Comparison of ENCODE assay signal across 8 cellular contexts in genomic region chr1:41365772-41366427, GRCh38. TPM values are rescaled to one million over a fixed set of nuclear protein-coding genes. Genes with fewer than 3 reads are reported as not detected.
DNase-seq lines count a peak whose midpoint lies in the region; ATAC-seq, FAIRE-seq and TF ChIP-seq lines count a peak whose summit lies in the region.

No MANE protein-coding gene starts in this region.

- TF ChIP-seq CTCF in D721Med (IDR thresholded peaks at IDR 0.05; ENCODE audit: insufficient read depth, missing control alignments), result no peak
- TF ChIP-seq CTCF in Loucy (conservative IDR thresholded peaks at IDR 0.05; ENCODE audit: low read length), result no peak

- H3K4me3 Mint-ChIP-seq in activated T-cell treated with anti-CD3 and anti-CD28 coated beads, Interleukin-2, amount 50 U/mL, for 72 hours, result peak overlapping the region; percentile 25 to 33
- no peak overlapping the region for H3K4me3 Mint-ChIP-seq in memory B cell

- no peak overlapping the region for H3K27ac Mint-ChIP-seq in activated T-cell treated with anti-CD3 and anti-CD28 coated beads, Interleukin-2, amount 50 U/mL, for 72 hours
- no peak overlapping the region for H3K27ac Mint-ChIP-seq in memory B cell

- 2% methylated on average over 5 to 20 of the region's 20 CpGs for WGBS in aorta, 2 donors

- H3K4me1 ChIP-seq in Loucy (ENCODE audit: insufficient read depth, low read length, poor library complexity, severe bottlenecking), result peaks cover 75% of the 10 kb centered on the region
- H3K4me1 ChIP-seq in aorta (ENCODE audit: control insufficient read depth in 1 of 2, insufficient read depth in 2 of 2, low read length in 2 of 2), result no peaks in the 10 kb centered on the region

- peak overlapping the region in 1 of 2 donors; percentile 1 for H3K27ac ChIP-seq in aorta (ENCODE audit: low read depth in 1 of 2, low read length in 2 of 2)

- peak overlapping the region; percentile 98 for H3K9ac ChIP-seq in Loucy (ENCODE audit: low read depth, low read length, poor library complexity, severe bottlenecking)

- H3K27me3 ChIP-seq in Loucy (ENCODE audit: insufficient read depth, low read length, poor library complexity, severe bottlenecking) (no peaks in the 10 kb centered on the region), aorta (ENCODE audit: control insufficient read depth in 1 of 2, insufficient read depth in 2 of 2, low read length in 1 of 2) (no peaks in the 10 kb centered on the region)

- H3K9me2 ChIP-seq in Loucy (replicated peaks; ENCODE audit: low read depth, low read length), result no peaks in the 10 kb centered on the region

- no peaks in the 10 kb centered on the region for H3K36me3 ChIP-seq in Loucy (ENCODE audit: insufficient read depth, low read length)
- H3K36me3 ChIP-seq in aorta (ENCODE audit: control insufficient read depth in 1 of 2, insufficient read depth in 2 of 2, low read length in 1 of 2), result no peaks in the 10 kb centered on the region

- intact Hi-C loops in aorta (cut with DNase I), result no loop called here

- H3K4me1 Mint-ChIP-seq in activated T-cell treated with anti-CD3 and anti-CD28 coated beads, Interleukin-2, amount 50 U/mL, for 72 hours (ENCODE audit: low read depth), result peaks cover 24% of the 10 kb centered on the region
- H3K4me1 Mint-ChIP-seq in memory B cell, result peaks cover 5% of the 10 kb centered on the region

- ATAC-seq in activated T-cell treated with anti-CD3 and anti-CD28 coated beads, Interleukin-2, amount 50 U/mL, for 72 hours (replicated peaks in 1 of 2), result peak; percentile 2
- ATAC-seq in memory B cell (ENCODE audit: low read depth) (peak; percentile 11), aorta (ENCODE audit: low FRiP score) (peak; percentile 4), HG03571 (IDR thresholded peaks at IDR 0.05; ENCODE audit: unreplicated experiment) (no peak)

- peaks cover 10% of the 10 kb centered on the region for H4K20me1 ChIP-seq in Loucy (ENCODE audit: insufficient read depth, low read length, poor library complexity, severe bottlenecking)

- peak overlapping the region; percentile 85 for H3K4me2 ChIP-seq in Loucy (ENCODE audit: low read depth, low read length, poor library complexity, severe bottlenecking)

- DNase-seq in D721Med (ENCODE audit: insufficient read length, low spot score) (peak; percentile 21), memory B cell (ENCODE audit: low spot score in 2 of 2) (no peak), aorta (peak in 1 of 2 donors; percentile 62), DMS114 treated with DMSO at 0.1 percent for 48 hours (lab: John Stamatoyannopoulos, UW; ENCODE audit: unreplicated experiment) (no peak), G401 (ENCODE audit: low spot score) (no peak)
- peak; percentile 15 to 27 for DNase-seq in activated T-cell treated with anti-CD3 and anti-CD28 coated beads, Interleukin-2, amount 50 U/mL, for 72 hours

- H3K9me3 Mint-ChIP-seq in activated T-cell treated with anti-CD3 and anti-CD28 coated beads, Interleukin-2, amount 50 U/mL, for 72 hours, result no peaks in the 10 kb centered on the region
- H3K9me3 Mint-ChIP-seq in memory B cell, result no peaks in the 10 kb centered on the region

- H2AFZ ChIP-seq in Loucy (ENCODE audit: low read length), result peak overlapping the region; percentile 73

- FAIRE-seq in D721Med (lab: Jason Lieb, UNC), result no peak

- H3F3A ChIP-seq in Loucy (ENCODE audit: low read depth), result peaks cover 6% of the 10 kb centered on the region

- H3K4me3 ChIP-seq in Loucy (ENCODE audit: low read length, poor library complexity, severe bottlenecking), result peak overlapping the region; percentile 88
- H3K4me3 ChIP-seq in aorta (ENCODE audit: low read length in 2 of 2), result peak overlapping the region; percentile 37 to 42

- H3K79me2 ChIP-seq in Loucy (ENCODE audit: insufficient read depth, low read length), result peaks cover 27% of the 10 kb centered on the region; the same call in 1 of the 2 replicates

- peaks cover 40% of the 10 kb centered on the region for H3K27me3 Mint-ChIP-seq in activated T-cell treated with anti-CD3 and anti-CD28 coated beads, Interleukin-2, amount 50 U/mL, for 72 hours (ENCODE audit: low read depth)
- peaks cover 37% of the 10 kb centered on the region for H3K27me3 Mint-ChIP-seq in memory B cell

- in situ Hi-C loops in G401 (cut with HindIII; ENCODE audit: low sequenced_read_pairs), result no loop called here

- H3K9me3 ChIP-seq in Loucy (ENCODE audit: insufficient read depth, low read depth, low read length), result no peaks in the 10 kb centered on the region
- H3K9me3 ChIP-seq in aorta (ENCODE audit: control insufficient read depth, low read length), result no peaks in the 10 kb centered on the region

- H3K36me3 Mint-ChIP-seq in activated T-cell treated with anti-CD3 and anti-CD28 coated beads, Interleukin-2, amount 50 U/mL, for 72 hours (ENCODE audit: insufficient read depth in 2 of 2), result no peaks in the 10 kb centered on the region
- no peaks in the 10 kb centered on the region for H3K36me3 Mint-ChIP-seq in memory B cell

RNA-seq across cellular contexts. Expression of gene FOXO6, which starts 4.7 kb away (rescaled TPM):
- total RNA-seq in activated T-cell treated with anti-CD3 and anti-CD28 coated beads, Interleukin-2, amount 50 U/mL, for 72 hours, result under 1 TPM; 0.19 to 0.21 TPM
- total RNA-seq in aorta, result 1 to 10 TPM; 1.4 to 3.3 TPM
- under 1 TPM; 0.13 to 0.38 TPM for polyA plus RNA-seq in aorta
- 0.51 and 1.5 TPM in 2 replicates for total RNA-seq in G401 (2014; rRNA removed; shearing (Covaris generic))

Comparison
In these comparisons a context has a peak if more than half of its experiments do, and no peak if none do; other contexts are left out.
1. DNase-seq: peak in D721Med (single experiment) and activated T-cell treated with anti-CD3 and anti-CD28 coated beads, Interleukin-2, amount 50 U/mL, for 72 hours (2 of 2); none in memory B cell (0 of 2), DMS114 treated with DMSO at 0.1 percent for 48 hours (single experiment) and G401 (single experiment).